Comparison of ENCODE assay signal across 1 cellular context in genomic region chr1:45569962-45570581, GRCh38.
TF ChIP-seq lines count a peak whose summit lies in the region.

No MANE protein-coding gene starts in this region.

TF ChIP-seq in GM12878, 131 proteins besides CTCF, POLR2A, EP300 and RAD21 (continued from another document):
- TF ChIP-seq YY1 (IDR thresholded peaks at IDR 0.05; ENCODE audit: low read depth, low read length) (peak; percentile 46; the same call in 1 of the 2 replicates), IRF4 (IDR thresholded peaks at IDR 0.05; ENCODE audit: low read depth, low read length) (peak; percentile 78), SMC3 (IDR thresholded peaks at IDR 0.05; ENCODE audit: borderline replicate concordance, low read length) (peak; percentile 91), IKZF1 (conservative IDR thresholded peaks at IDR 0.05) (peak; percentile 33; the same call in 1 of the 2 replicates), STAT3 (IDR thresholded peaks at IDR 0.05; ENCODE audit: low read depth, low read length) (no peak)
